32 cellular contexts compared by ENCODE assay signal in genomic region chr6:44980841-44981240, GRCh38.
"Had no signal": no experiment of that assay in that cellular context is flagged by ENCODE, and none has a peak within 500 bp of the region (broad histone marks: within the 10 kb centered on the region; RNA-seq: fewer than 3 reads in every experiment).

No MANE protein-coding gene starts in this region.

- H3K27me3 Mint-ChIP-seq: activated CD4-positive, alpha-beta memory T cell treated with anti-CD3 and anti-CD28 coated beads for 36 hours; activated CD4-positive, alpha-beta T cell treated with anti-CD3 and anti-CD28 coated beads for 36 hours; activated CD4-positive, alpha-beta T cell treated with anti-CD3 and anti-CD28 coated beads, Interleukin-2, amount 10 ng/mL, durations not matched to agents 24 days and 14 days; activated CD8-positive, alpha-beta memory T cell treated with anti-CD3 and anti-CD28 coated beads, Interleukin-2, amount 10 ng/mL, durations not matched to agents 7 days and 5 days; activated naive CD8-positive, alpha-beta T cell; activated T-cell treated with anti-CD3 and anti-CD28 coated beads, Interleukin-2, amount 50 U/mL, for 24 hours; activated T-helper 17 cell treated with anti-CD3 and anti-CD28 coated beads, Interleukin-2, amount 50 U/mL, for 72 hours; central memory CD8-positive, alpha-beta T cell; dendritic cell treated with granulocyte-macrophage colony-stimulating factor and Interleukin-4, amounts not matched to agents 40 ng/mL and 50 ng/mL, for 4 days; T-helper 17 cell had no signal

- H3K36me3 Mint-ChIP-seq: activated CD4-positive, alpha-beta memory T cell treated with anti-CD3 and anti-CD28 coated beads for 36 hours had no signal

- ATAC-seq: activated CD4-positive, alpha-beta T cell treated with anti-CD3 and anti-CD28 coated beads for 36 hours; activated CD8-positive, alpha-beta memory T cell treated with anti-CD3 and anti-CD28 coated beads, Interleukin-2, amount 10 ng/mL, durations not matched to agents 7 days and 5 days; activated CD8-positive, alpha-beta T cell treated with anti-CD3 and anti-CD28 coated beads, Interleukin-2, amount 10 ng/mL, durations not matched to agents 7 days and 5 days; activated T-helper 17 cell treated with anti-CD3 and anti-CD28 coated beads, Interleukin-2, amount 50 U/mL, for 72 hours; esophagus mucosa; foreskin keratinocyte; gastrocnemius medialis; heart right ventricle; T-helper 17 cell had no signal

- H3K4me1 ChIP-seq: foreskin keratinocyte, gastrocnemius medialis had no signal

- H3K4me3 ChIP-seq: coronary artery, dorsolateral prefrontal cortex, gastrocnemius medialis, heart right ventricle had no signal

- H3K9me3 ChIP-seq: gastrocnemius medialis, heart right ventricle had no signal

- H3K4me3 Mint-ChIP-seq: activated CD4-positive, alpha-beta memory T cell treated with anti-CD3 and anti-CD28 coated beads for 36 hours; activated CD4-positive, alpha-beta T cell treated with anti-CD3 and anti-CD28 coated beads for 36 hours; activated CD4-positive, alpha-beta T cell treated with anti-CD3 and anti-CD28 coated beads, Interleukin-2, amount 10 ng/mL, durations not matched to agents 24 days and 14 days; activated CD8-positive, alpha-beta memory T cell treated with anti-CD3 and anti-CD28 coated beads, Interleukin-2, amount 10 ng/mL, durations not matched to agents 7 days and 5 days; activated CD8-positive, alpha-beta T cell treated with anti-CD3 and anti-CD28 coated beads, Interleukin-2, amount 10 ng/mL, durations not matched to agents 7 days and 5 days; activated naive CD8-positive, alpha-beta T cell; activated T-cell treated with anti-CD3 and anti-CD28 coated beads, Interleukin-2, amount 50 U/mL, for 24 hours; activated T-helper 17 cell treated with anti-CD3 and anti-CD28 coated beads, Interleukin-2, amount 50 U/mL, for 72 hours; central memory CD8-positive, alpha-beta T cell; dendritic cell treated with granulocyte-macrophage colony-stimulating factor and Interleukin-4, amounts not matched to agents 40 ng/mL and 50 ng/mL, for 4 days; endodermal cell; T-helper 17 cell; T-helper 2 cell treated with Interferon-gamma antibody and Interleukin-4, amounts not matched to agents 5 μg/mL and 100 μg/mL, for 36 hours had no signal

- H3K27me3 ChIP-seq: brain microvascular endothelial cell, dorsolateral prefrontal cortex, foreskin keratinocyte, gastrocnemius medialis, heart right ventricle had no signal

- H3K27ac ChIP-seq: brain microvascular endothelial cell, coronary artery, dorsolateral prefrontal cortex, foreskin keratinocyte, gastrocnemius medialis, heart right ventricle had no signal

- H3K4me1 Mint-ChIP-seq: endodermal cell had no signal

- DNase-seq: activated CD4-positive, alpha-beta memory T cell treated with anti-CD3 and anti-CD28 coated beads for 36 hours; activated CD4-positive, alpha-beta T cell treated with anti-CD3 and anti-CD28 coated beads for 36 hours; activated CD4-positive, alpha-beta T cell treated with anti-CD3 and anti-CD28 coated beads, Interleukin-2, amount 10 ng/mL, durations not matched to agents 24 days and 14 days; activated CD4-positive, CD25-positive, alpha-beta regulatory T cell; activated CD4-positive, CD25-positive, alpha-beta regulatory T cell treated with anti-CD3 and anti-CD28 coated beads, Interleukin-2, amount 50 U/mL, for 72 hours; activated CD8-positive, alpha-beta memory T cell treated with anti-CD3 and anti-CD28 coated beads, Interleukin-2, amount 10 ng/mL, durations not matched to agents 7 days and 5 days; activated CD8-positive, alpha-beta memory T cell treated with anti-CD3 and anti-CD28 coated beads, Interleukin-2, amount 50 U/mL, for 4 hours; activated CD8-positive, alpha-beta T cell treated with anti-CD3 and anti-CD28 coated beads, Interleukin-2, amount 10 ng/mL, durations not matched to agents 7 days and 5 days; activated effector memory CD4-positive, alpha-beta T cell treated with Interleukin-2 at 50 U/mL for 16 hours; activated gamma-delta T cell treated with Interleukin-2 at 50 U/mL for 16 hours; activated naive CD4-positive, alpha-beta T cell treated with anti-CD3 and anti-CD28 coated beads, Interleukin-2, amount 50 U/mL, for 16 hours; activated naive CD4-positive, alpha-beta T cell treated with Interleukin-2 at 50 U/mL for 16 hours; activated T-cell treated with anti-CD3 and anti-CD28 coated beads, Interleukin-2, amount 50 U/mL, for 24 hours; amniotic stem cell; brain microvascular endothelial cell; dorsolateral prefrontal cortex; effector memory CD4-positive, alpha-beta T cell; endodermal cell; foreskin keratinocyte; gastrocnemius medialis; glutamatergic neuron; heart right ventricle; T-helper 1 cell; T-helper 17 cell; T1000 had no signal

- H3K27ac Mint-ChIP-seq: activated CD4-positive, alpha-beta memory T cell treated with anti-CD3 and anti-CD28 coated beads for 36 hours; activated CD4-positive, alpha-beta T cell treated with anti-CD3 and anti-CD28 coated beads for 36 hours; activated CD4-positive, alpha-beta T cell treated with anti-CD3 and anti-CD28 coated beads, Interleukin-2, amount 10 ng/mL, durations not matched to agents 24 days and 14 days; activated CD8-positive, alpha-beta memory T cell treated with anti-CD3 and anti-CD28 coated beads, Interleukin-2, amount 10 ng/mL, durations not matched to agents 7 days and 5 days; activated CD8-positive, alpha-beta T cell treated with anti-CD3 and anti-CD28 coated beads, Interleukin-2, amount 10 ng/mL, durations not matched to agents 7 days and 5 days; activated naive CD8-positive, alpha-beta T cell; activated T-cell treated with anti-CD3 and anti-CD28 coated beads, Interleukin-2, amount 50 U/mL, for 24 hours; activated T-helper 17 cell treated with anti-CD3 and anti-CD28 coated beads, Interleukin-2, amount 50 U/mL, for 72 hours; dendritic cell treated with granulocyte-macrophage colony-stimulating factor and Interleukin-4, amounts not matched to agents 40 ng/mL and 50 ng/mL, for 4 days; endodermal cell; T-helper 17 cell; T-helper 2 cell treated with Interferon-gamma antibody and Interleukin-4, amounts not matched to agents 5 μg/mL and 100 μg/mL, for 36 hours had no signal

- H3K9me3 Mint-ChIP-seq: activated CD4-positive, alpha-beta memory T cell treated with anti-CD3 and anti-CD28 coated beads for 36 hours; activated T-cell treated with anti-CD3 and anti-CD28 coated beads, Interleukin-2, amount 50 U/mL, for 24 hours; activated T-helper 17 cell treated with anti-CD3 and anti-CD28 coated beads, Interleukin-2, amount 50 U/mL, for 72 hours; central memory CD8-positive, alpha-beta T cell; dendritic cell treated with granulocyte-macrophage colony-stimulating factor and Interleukin-4, amounts not matched to agents 40 ng/mL and 50 ng/mL, for 4 days; endodermal cell; T-helper 2 cell treated with Interferon-gamma antibody and Interleukin-4, amounts not matched to agents 5 μg/mL and 100 μg/mL, for 36 hours had no signal

- H3K36me3 ChIP-seq: brain microvascular endothelial cell, gastrocnemius medialis, heart right ventricle had no signal
